ENCODE assay signal across 8 cellular contexts in the genomic region with DNA sequence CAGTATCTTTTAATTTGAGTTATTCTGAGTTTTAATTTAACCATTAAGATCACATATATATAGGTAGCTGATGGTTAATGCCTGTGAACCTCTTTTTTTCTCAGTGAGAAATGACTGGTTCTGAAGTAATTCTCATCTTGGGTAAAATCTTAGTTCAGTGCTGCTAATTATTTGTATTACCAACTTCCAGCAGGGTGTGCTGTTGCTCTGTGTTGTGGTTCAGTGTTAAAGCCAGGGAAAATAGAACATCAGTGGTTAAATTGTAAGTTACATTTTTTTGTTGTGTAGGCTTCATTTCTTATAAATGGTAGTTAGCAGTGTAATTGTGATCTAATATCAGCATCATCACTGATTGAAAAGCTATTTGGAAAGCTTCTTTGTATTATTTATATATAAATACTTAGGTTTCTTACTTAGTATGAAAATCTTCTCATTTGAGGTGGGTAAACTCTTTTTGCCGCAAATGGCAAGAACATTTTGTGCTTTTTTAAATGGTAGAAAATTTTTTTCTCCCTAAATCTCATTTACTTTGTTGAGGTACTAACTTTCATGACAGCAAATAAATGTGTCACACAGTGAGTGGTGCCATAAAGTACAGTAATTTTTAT. TPM values are rescaled to one million over a fixed set of nuclear protein-coding genes. Genes with fewer than 3 reads are reported as not detected.
DNase-seq lines count a peak whose midpoint lies in the region; ATAC-seq, FAIRE-seq and TF ChIP-seq lines count a peak whose summit lies in the region.

No MANE protein-coding gene starts in this region.

- in situ Hi-C loops in GM23248 (cut with MboI) = no loop called here

- peak overlapping the region; percentile 21; the same call in 1 of the 2 replicates for H3K9ac ChIP-seq in GM23248

- no peaks in the 10 kb centered on the region for H3K27me3 Mint-ChIP-seq in Calu3 (ENCODE audit: unreplicated experiment)
- no peaks in the 10 kb centered on the region for H3K27me3 Mint-ChIP-seq in activated CD8-positive, alpha-beta T cell treated with anti-CD3 and anti-CD28 coated beads for 36 hours

- H3K4me3 ChIP-seq in GM23248 (no peak overlapping the region), pancreas (no peak overlapping the region)

- peaks cover 19% of the 10 kb centered on the region for H3F3A ChIP-seq in GM23248 (ENCODE audit: insufficient read depth)

- H3K27ac Mint-ChIP-seq in Calu3 (ENCODE audit: unreplicated experiment) = no peak overlapping the region
- no peak overlapping the region for H3K27ac Mint-ChIP-seq in activated CD8-positive, alpha-beta T cell treated with anti-CD3 and anti-CD28 coated beads for 36 hours

- FAIRE-seq in pancreas (lab: Jason Lieb, UNC) = peak; percentile 17

- TF ChIP-seq CTCF in Calu3 (IDR thresholded peaks at IDR 0.05; ENCODE audit: unreplicated experiment) (peak; percentile 88), foreskin keratinocyte (conservative IDR thresholded peaks at IDR 0.05) (peak; percentile 89), pancreas (IDR thresholded peaks at IDR 0.05) (peak; percentile 26 to 46 (median 44))
- TF ChIP-seq CTCF in activated CD8-positive, alpha-beta T cell treated with anti-CD3 and anti-CD28 coated beads for 36 hours (IDR thresholded peaks at IDR 0.05) = peak; percentile 70

- no peaks in the 10 kb centered on the region for H3K9me3 Mint-ChIP-seq in Calu3 (ENCODE audit: low read depth, unreplicated experiment)
- H3K9me3 Mint-ChIP-seq in activated CD8-positive, alpha-beta T cell treated with anti-CD3 and anti-CD28 coated beads for 36 hours = no peaks in the 10 kb centered on the region

- H3K4me1 ChIP-seq in GM23248 (ENCODE audit: insufficient read depth) = peaks cover 18% of the 10 kb centered on the region
- peaks cover 3% of the 10 kb centered on the region for H3K4me1 ChIP-seq in foreskin keratinocyte
- H3K4me1 ChIP-seq in pancreas = peaks cover 6 to 23% (median 18%) of the 10 kb centered on the region in 3 donors

- no peaks in the 10 kb centered on the region for H4K20me1 ChIP-seq in GM23248 (ENCODE audit: insufficient read depth)

- intact Hi-C loops in Calu3 (cut with micrococcal nuclease; ENCODE audit: unreplicated experiment) = loop anchor here (1.0 kb wide), 1 partner anchor 25 kb away; no protein-coding TSS in a partner anchor
- intact Hi-C loops in activated CD8-positive, alpha-beta T cell treated with anti-CD3 and anti-CD28 coated beads for 36 hours (cut with micrococcal nuclease) = no loop called here
- intact Hi-C loops in pancreas (cut with DNase I) = no loop called here
- intact Hi-C loops in posterior vena cava (cut with DNase I) = no loop called here

- H3K4me3 Mint-ChIP-seq in Calu3 (ENCODE audit: low read depth, unreplicated experiment) = no peak overlapping the region
- H3K4me3 Mint-ChIP-seq in activated CD8-positive, alpha-beta T cell treated with anti-CD3 and anti-CD28 coated beads for 36 hours = no peak overlapping the region

- peak; percentile 66 for ATAC-seq in activated CD8-positive, alpha-beta T cell treated with anti-CD3 and anti-CD28 coated beads for 36 hours
- peak; percentile 72 for ATAC-seq in foreskin keratinocyte
- peak; percentile 83 to 91 (median 89) for ATAC-seq in pancreas

- H3K4me2 ChIP-seq in GM23248 (ENCODE audit: unreplicated experiment) = no peak overlapping the region

- BruUV-seq in Calu3 (replicated peaks; lab: Mats Ljungman, UMichigan) = no TSS peak

- peaks cover 12% of the 10 kb centered on the region for H3K4me1 Mint-ChIP-seq in Calu3 (ENCODE audit: low read depth, unreplicated experiment)
- peaks cover 13% of the 10 kb centered on the region for H3K4me1 Mint-ChIP-seq in activated CD8-positive, alpha-beta T cell treated with anti-CD3 and anti-CD28 coated beads for 36 hours (ENCODE audit: low read depth)

- WGBS in GM23248 (ENCODE audit: low coverage in 1 of 2, low lambda C conversion rate in 2 of 2, missing lambda C conversion rate in 2 of 2), 2 experiments = 40 to 52% methylated on average over 1 of the region's 1 CpG
- 86 to 88% methylated on average over 1 of the region's 1 CpG for WGBS in pancreas, 2 donors

- H3K36me3 Mint-ChIP-seq in Calu3 (ENCODE audit: insufficient read depth, unreplicated experiment) = peaks cover 20% of the 10 kb centered on the region
- peaks cover 40% of the 10 kb centered on the region for H3K36me3 Mint-ChIP-seq in activated CD8-positive, alpha-beta T cell treated with anti-CD3 and anti-CD28 coated beads for 36 hours (ENCODE audit: low read depth)

- H3K27me3 ChIP-seq in GM23248 (replicated peaks; ENCODE audit: insufficient read depth) = no peaks in the 10 kb centered on the region
- no peaks in the 10 kb centered on the region for H3K27me3 ChIP-seq in foreskin keratinocyte
- no peaks in the 10 kb centered on the region for H3K27me3 ChIP-seq in pancreas

- H3K9me3 ChIP-seq in GM23248 (ENCODE audit: low read depth) = no peaks in the 10 kb centered on the region
- H3K9me3 ChIP-seq in pancreas = no peaks in the 10 kb centered on the region

- H3K27ac ChIP-seq in GM23248 (no peak overlapping the region), foreskin keratinocyte (no peak overlapping the region), pancreas (no peak overlapping the region)

- DNase-seq in Calu3 (peak; percentile 70), GM23248 (peak; percentile 80), NCI-H510A treated with DMSO at 0.1 percent for 48 hours (lab: John Stamatoyannopoulos, UW) (peak; percentile 71), foreskin keratinocyte (peak in 1 of 2 donors; percentile 47), pancreas (peak in 2 of 6 donors; percentile 17 to 52), posterior vena cava (ENCODE audit: low spot score) (no peak), hepatic stellate cell (ENCODE audit: low spot score) (no peak)
- peak; percentile 63 for DNase-seq in activated CD8-positive, alpha-beta T cell treated with anti-CD3 and anti-CD28 coated beads for 36 hours

- H2AFZ ChIP-seq in GM23248 = no peak overlapping the region

- POLR2A ChIA-PET in activated CD8-positive, alpha-beta T cell treated with anti-CD3 and anti-CD28 coated beads for 36 hours (lab: Charles Lee) = no interaction called here

- peaks cover 16% of the 10 kb centered on the region for H3K36me3 ChIP-seq in GM23248 (ENCODE audit: low read depth)
- peaks cover 0 to 16% (median 5%) of the 10 kb centered on the region in 3 donors for H3K36me3 ChIP-seq in pancreas

- CTCF ChIA-PET in Calu3 (lab: Charles Lee) = interaction anchor here (1.0 to 1.5 kb wide), 2 partner anchors 26 to 44 kb away, joined by 3 to 6 read pairs; no protein-coding TSS in a partner anchor
- CTCF ChIA-PET in activated CD8-positive, alpha-beta T cell treated with anti-CD3 and anti-CD28 coated beads for 36 hours (lab: Charles Lee) = interaction anchor here (0.6 to 2.8 kb wide), 14 partner anchors 9 to 136 kb away, joined by 3 to 17 read pairs (median 5); no protein-coding TSS in a partner anchor

- peaks cover 29% of the 10 kb centered on the region for H3K79me2 ChIP-seq in GM23248 (ENCODE audit: insufficient read depth)

- H3K9me2 ChIP-seq in GM23248 (ENCODE audit: insufficient read depth) = no peaks in the 10 kb centered on the region

RNA-seq across cellular contexts. Expression of a gene that starts 43.7 kb away (rescaled TPM):
- total RNA-seq in Calu3 (2022) = 39.2 and 43.4 TPM in 2 replicates
- 20.4 and 22.3 TPM in 2 replicates for total RNA-seq in GM23248 (2014; rRNA removed; shearing (Covaris generic))
- polyA plus RNA-seq in GM23248 (2016; fragmentation: Nextera tagmentation; extraction: Ambion mirVana) = 15.3 and 15.9 TPM in 2 replicates
- 10 to 100 TPM; 20.4 to 21.4 TPM for total RNA-seq in activated CD8-positive, alpha-beta T cell treated with anti-CD3 and anti-CD28 coated beads for 36 hours
- 27.9 and 29.7 TPM in 2 replicates for total RNA-seq in foreskin keratinocyte
- polyA plus RNA-seq in foreskin keratinocyte = 9.2 and 11.0 TPM in 2 replicates
- total RNA-seq in pancreas = 10 to 100 TPM in 2 of 6 donors, 1 to 10 TPM in 4; 6.4 to 11.4 (median 8.6) TPM
- 1 to 10 TPM; 2.9 to 6.0 TPM for polyA plus RNA-seq in pancreas
- 10 to 100 TPM; 19.1 to 25.1 TPM for total RNA-seq in posterior vena cava

Comparison
In these comparisons a context has a peak if more than half of its experiments do, and no peak if none do; other contexts are left out.
1. DNase-seq: peak in Calu3 (single experiment), GM23248 (single experiment), NCI-H510A treated with DMSO at 0.1 percent for 48 hours (single experiment) and activated CD8-positive, alpha-beta T cell treated with anti-CD3 and anti-CD28 coated beads for 36 hours (single experiment); none in posterior vena cava (single experiment) and hepatic stellate cell (single experiment).
2. Peak in every context shown above with its lines, with median percentiles within 50 percentile points of each other: CTCF ChIP-seq and ATAC-seq.